In the genomic region with DNA sequence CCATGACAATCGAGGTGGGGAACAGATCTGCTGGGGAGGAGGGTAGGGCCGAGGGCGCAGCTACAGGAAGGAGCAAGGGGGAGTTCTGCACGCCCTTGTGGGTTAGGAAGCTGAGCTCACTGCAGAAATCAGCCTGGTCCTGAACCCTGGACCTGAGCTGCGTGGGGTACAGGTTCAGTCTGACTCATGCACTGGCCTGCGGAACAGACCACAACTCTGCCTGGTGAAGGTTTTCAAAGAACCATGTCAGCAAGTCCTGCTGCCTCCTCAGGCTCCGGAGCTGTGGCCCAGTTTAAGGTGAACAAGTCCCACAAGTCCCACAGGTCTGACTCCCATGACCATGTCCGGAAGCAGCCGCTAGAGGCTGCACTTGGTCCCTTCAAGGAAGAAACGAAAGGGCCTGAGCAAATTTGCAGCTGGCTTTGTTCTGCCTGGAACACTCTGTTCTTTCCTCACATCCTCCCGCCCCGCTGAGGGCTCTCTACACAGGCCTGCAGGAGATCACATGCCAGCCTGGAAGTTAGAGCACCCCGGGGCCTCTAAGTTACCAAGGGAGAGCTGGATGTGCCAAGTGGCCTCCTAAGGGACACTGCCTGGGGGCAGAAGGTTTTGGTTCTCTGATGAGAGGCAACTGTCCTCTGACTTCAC, we compare ENCODE assay signal across 8 cellular contexts. TPM values are rescaled to one million over a fixed set of nuclear protein-coding genes. Genes with fewer than 3 reads are reported as not detected.
DNase-seq lines count a peak whose midpoint lies in the region; ATAC-seq and TF ChIP-seq lines count a peak whose summit lies in the region.

No MANE protein-coding gene starts in this region.

- peaks cover 46% of the 10 kb centered on the region for H3K4me1 Mint-ChIP-seq in activated CD4-positive, alpha-beta T cell treated with anti-CD3 and anti-CD28 coated beads for 36 hours

- DNase-seq in NCI-H2227 treated with DMSO at 0.1 percent for 48 hours (lab: John Stamatoyannopoulos, UW) (peak; percentile 36), coronary artery (ENCODE audit: low spot score) (peak; percentile 90), lower leg skin (ENCODE audit: low spot score in 2 of 2) (peak; percentile 93 to 97)
- peak; percentile 81 for DNase-seq in activated CD4-positive, alpha-beta T cell treated with anti-CD3 and anti-CD28 coated beads for 36 hours
- peak; percentile 48 for DNase-seq in stimulated activated CD8-positive, alpha-beta memory T cell treated with anti-CD3 and anti-CD28 coated beads, Interleukin-12 subunit alpha, Interleukin-12 subunit beta, amount 100 ng/mL, for 4 hours (ENCODE audit: low read depth)

- intact Hi-C loops in activated CD4-positive, alpha-beta T cell treated with anti-CD3 and anti-CD28 coated beads for 36 hours (cut with DNase I, micrococcal nuclease): loop anchor here (1.0 to 5.0 kb wide), 11 partner anchors 14 to 371 kb away; no protein-coding TSS in a partner anchor
- intact Hi-C loops in lower leg skin (cut with DNase I; ENCODE audit: low total_unique reads): no loop called here

- peaks cover 30% of the 10 kb centered on the region for H3K4me1 ChIP-seq in ACC112 (ENCODE audit: control insufficient read depth, insufficient read depth, low read length, unreplicated experiment)

- no peaks in the 10 kb centered on the region for H3K9me3 Mint-ChIP-seq in activated CD4-positive, alpha-beta T cell treated with anti-CD3 and anti-CD28 coated beads for 36 hours (ENCODE audit: low read depth)

- H3K79me2 ChIP-seq in ACC112 (ENCODE audit: control insufficient read depth, insufficient read depth, low read length, unreplicated experiment): no peaks in the 10 kb centered on the region

- POLR2A ChIA-PET in activated CD4-positive, alpha-beta T cell treated with anti-CD3 and anti-CD28 coated beads for 36 hours (lab: Charles Lee): interaction anchor here (0.6 to 2.2 kb wide), 3 partner anchors 12 to 275 kb away, joined by 3 to 12 read pairs (median 6); partner anchors contain the start of gene AKAP13

- no peaks in the 10 kb centered on the region for H3K27me3 ChIP-seq in ACC112 (ENCODE audit: insufficient read depth, low read length)

- CTCF ChIA-PET in activated CD4-positive, alpha-beta T cell treated with anti-CD3 and anti-CD28 coated beads for 36 hours (lab: Charles Lee): interaction anchor here (0.6 to 3.4 kb wide), 18 partner anchors 9 to 329 kb away, joined by 3 to 22 read pairs (median 4); partner anchors contain the start of gene AKAP13

- TF ChIP-seq POLR2A in lower leg skin (IDR thresholded peaks at IDR 0.05): no peak

- peak overlapping the region; percentile 82 for H3K4me3 ChIP-seq in ACC112 (ENCODE audit: low read depth, low read length)
- H3K4me3 ChIP-seq in coronary artery: peak overlapping the region; percentile 4
- H3K4me3 ChIP-seq in lower leg skin (ENCODE audit: low read depth, poor library complexity, severe bottlenecking): no peak overlapping the region

- no peaks in the 10 kb centered on the region for H3K27me3 Mint-ChIP-seq in activated CD4-positive, alpha-beta T cell treated with anti-CD3 and anti-CD28 coated beads for 36 hours

- H3K4me3 Mint-ChIP-seq in activated CD4-positive, alpha-beta T cell treated with anti-CD3 and anti-CD28 coated beads for 36 hours: peak overlapping the region; percentile 80

- TF ChIP-seq CTCF in coronary artery (IDR thresholded peaks at IDR 0.05) (peak; percentile 83), lower leg skin (IDR thresholded peaks at IDR 0.05) (peak in 1 of 3 donors; percentile 39)

- 23 to 34% methylated on average over 10 to 13 of the region's 13 CpGs for WGBS in lower leg skin, 2 donors

- ATAC-seq in GM18517 (IDR thresholded peaks at IDR 0.05; ENCODE audit: unreplicated experiment) (peak; percentile 67), HG03025 (IDR thresholded peaks at IDR 0.05; ENCODE audit: low FRiP score, unreplicated experiment) (peak; percentile 65)
- peak; percentile 77 for ATAC-seq in activated CD4-positive, alpha-beta T cell treated with anti-CD3 and anti-CD28 coated beads for 36 hours

- H3K27ac ChIP-seq in ACC112 (ENCODE audit: low read depth, low read length) (peak overlapping the region; percentile 78), coronary artery (peak overlapping the region; percentile 71 to 84)

- H3K36me3 ChIP-seq in ACC112 (ENCODE audit: insufficient read depth, low read length): no peaks in the 10 kb centered on the region

- peaks cover 3% of the 10 kb centered on the region for H3K36me3 Mint-ChIP-seq in activated CD4-positive, alpha-beta T cell treated with anti-CD3 and anti-CD28 coated beads for 36 hours (ENCODE audit: low read depth)

- peak overlapping the region; percentile 88 for H3K27ac Mint-ChIP-seq in activated CD4-positive, alpha-beta T cell treated with anti-CD3 and anti-CD28 coated beads for 36 hours

- H2AFZ ChIP-seq in ACC112 (ENCODE audit: low read length, unreplicated experiment): peak overlapping the region; percentile 91

RNA-seq across cellular contexts. Expression of gene AKAP13, which starts 49.3 kb away (rescaled TPM):
- total RNA-seq in activated CD4-positive, alpha-beta T cell treated with anti-CD3 and anti-CD28 coated beads for 36 hours: 100 to 1,000 TPM in 1 of 2 experiments, 10 to 100 TPM in 1; 85.1 to 104 TPM
- total RNA-seq in lower leg skin: 100 to 1,000 TPM; 105 to 167 (median 129) TPM

Comparison
In these comparisons a context has a peak if more than half of its experiments do, and no peak if none do; other contexts are left out.
1. DNase-seq: peak in every context shown above with its lines; median percentile 95 in lower leg skin; 90 in coronary artery; 81 in activated CD4-positive, alpha-beta T cell treated with anti-CD3 and anti-CD28 coated beads for 36 hours; 48 in stimulated activated CD8-positive, alpha-beta memory T cell treated with anti-CD3 and anti-CD28 coated beads, Interleukin-12 subunit alpha, Interleukin-12 subunit beta, amount 100 ng/mL, for 4 hours; 36 in NCI-H2227 treated with DMSO at 0.1 percent for 48 hours.